In the genomic region with DNA sequence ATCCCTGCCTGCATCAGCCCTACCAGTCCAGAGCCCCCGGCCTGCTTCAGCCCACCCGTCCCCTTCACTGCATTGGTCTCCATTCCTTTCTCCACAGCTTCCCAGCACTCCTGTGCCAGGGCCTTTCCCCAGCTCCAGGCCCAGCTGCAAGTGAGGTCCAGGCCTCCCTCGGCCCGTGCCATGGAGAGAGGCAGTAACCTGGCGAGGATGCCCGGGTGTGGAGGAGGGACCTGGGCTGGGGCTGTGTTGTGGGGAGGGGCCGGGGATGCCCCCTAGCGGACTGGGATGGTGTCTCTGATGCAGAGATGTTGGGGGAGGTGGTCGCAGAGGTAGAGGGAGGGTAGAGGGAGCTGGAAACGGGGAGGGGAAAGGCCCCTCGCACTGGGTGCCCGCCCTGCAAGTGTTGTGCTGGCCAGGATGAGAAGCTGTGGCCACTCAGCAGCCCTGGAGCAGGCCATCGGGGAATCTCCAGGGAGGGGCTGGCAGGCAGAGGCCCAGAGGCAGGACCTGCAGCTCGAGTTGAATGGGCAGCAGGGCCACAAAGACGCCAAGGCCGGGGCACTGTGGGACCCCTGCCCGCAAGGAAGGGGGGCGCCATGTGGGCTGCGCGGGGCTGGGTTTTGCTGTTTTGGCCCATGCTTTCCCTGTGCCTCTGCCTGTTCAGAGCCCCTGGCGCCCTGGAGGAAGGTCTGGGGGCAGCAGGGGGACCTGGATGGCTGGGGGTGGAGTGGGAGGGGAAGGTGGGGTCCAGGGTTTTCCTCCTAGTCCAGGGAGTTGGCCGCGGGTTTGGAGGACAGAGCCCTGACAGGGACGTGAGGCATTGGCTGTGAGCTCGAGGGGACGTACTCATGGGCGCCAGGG, we compare ENCODE assay signal across 1 cellular context.
TF ChIP-seq lines count a peak whose summit lies in the region.

No MANE protein-coding gene starts in this region.

TF ChIP-seq in GM12878, 131 proteins besides CTCF, POLR2A, EP300 and RAD21 (continued from another document):
- TF ChIP-seq ZNF622 (IDR thresholded peaks at IDR 0.05) (no peak), CHD2 (IDR thresholded peaks at IDR 0.05; ENCODE audit: borderline replicate concordance, low read depth, low read length) (no peak), CEBPB (IDR thresholded peaks at IDR 0.05; ENCODE audit: borderline replicate concordance in 1 of 2, low read depth in 2 of 2, low read length in 2 of 2) (no peak), CREB1 (IDR thresholded peaks at IDR 0.05; ENCODE audit: low read depth) (no peak), TBL1XR1 (IDR thresholded peaks at IDR 0.05; ENCODE audit: low read depth, low read length) (no peak)
- TF ChIP-seq, protein P1, sequence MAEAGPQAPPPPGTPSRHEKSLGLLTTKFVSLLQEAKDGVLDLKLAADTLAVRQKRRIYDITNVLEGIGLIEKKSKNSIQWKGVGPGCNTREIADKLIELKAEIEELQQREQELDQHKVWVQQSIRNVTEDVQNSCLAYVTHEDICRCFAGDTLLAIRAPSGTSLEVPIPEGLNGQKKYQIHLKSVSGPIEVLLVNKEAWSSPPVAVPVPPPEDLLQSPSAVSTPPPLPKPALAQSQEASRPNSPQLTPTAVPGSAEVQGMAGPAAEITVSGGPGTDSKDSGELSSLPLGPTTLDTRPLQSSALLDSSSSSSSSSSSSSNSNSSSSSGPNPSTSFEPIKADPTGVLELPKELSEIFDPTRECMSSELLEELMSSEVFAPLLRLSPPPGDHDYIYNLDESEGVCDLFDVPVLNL (IDR thresholded peaks at IDR 0.05; ENCODE audit: low read depth, low read length): no peak
